ENCODE assay signal across 8 cellular contexts in genomic region chr19:38667552-38668205, GRCh38. TPM values are rescaled to one million over a fixed set of nuclear protein-coding genes. Genes with fewer than 3 reads are reported as not detected.
DNase-seq lines count a peak whose midpoint lies in the region; ATAC-seq and TF ChIP-seq lines count a peak whose summit lies in the region.

No MANE protein-coding gene starts in this region.

- intact Hi-C loops in ovary (cut with DNase I) = no loop called here

- H3K4me3 ChIP-seq in ovary = no peak overlapping the region

- WGBS in ovary, 3 donors = 22 to 35% (median 28%) methylated on average over 10 of the region's 10 CpGs

- no peaks in the 10 kb centered on the region for H3K9me3 ChIP-seq in ovary

- peak overlapping the region; percentile 61 to 66 for H3K27ac ChIP-seq in ovary

- DNase-seq in CD1c-positive myeloid dendritic cell (ENCODE audit: extremely low spot score) (peak; percentile 68), ovary (no peak), Kasumi-1 (lab: John Stamatoyannopoulos, UW) (no peak), NCI-H1105 treated with DMSO at 0.1 percent for 48 hours (lab: John Stamatoyannopoulos, UW) (no peak), NCI-H187 treated with DMSO at 0.1 percent for 48 hours (lab: John Stamatoyannopoulos, UW) (no peak)

- H3K27me3 ChIP-seq in ovary = no peaks in the 10 kb centered on the region

- TF ChIP-seq EP300 in ovary (IDR thresholded peaks at IDR 0.05) = no peak

- TF ChIP-seq POLR2A in ovary (IDR thresholded peaks at IDR 0.05) = no peak

- peak; percentile 35 for ATAC-seq in esophagus mucosa
- ATAC-seq in GM18519 (IDR thresholded peaks at IDR 0.05; ENCODE audit: low FRiP score, unreplicated experiment) = no peak

- TF ChIP-seq CTCF in ovary (IDR thresholded peaks at IDR 0.05) = no peak

- no peaks in the 10 kb centered on the region for H3K36me3 ChIP-seq in ovary

- H3K4me1 ChIP-seq in ovary (ENCODE audit: insufficient read depth) = peaks cover 47% of the 10 kb centered on the region

TF ChIP-seq in PFSK-1, 5 proteins besides CTCF, POLR2A, EP300 and RAD21:
- TF ChIP-seq POLR2AphosphoS5 (IDR thresholded peaks at IDR 0.05; ENCODE audit: low read depth, low read length) (no peak), TAF1 (IDR thresholded peaks at IDR 0.05; ENCODE audit: borderline replicate concordance, insufficient read depth, low read length) (no peak), SIN3A (IDR thresholded peaks at IDR 0.05; ENCODE audit: borderline replicate concordance, insufficient read depth, low read length) (peak; percentile 48; the same call in 1 of the 2 replicates)

RNA-seq across cellular contexts. Expression of gene ACTN4, which starts 20.2 kb away (rescaled TPM):
- 457 TPM for polyA plus RNA-seq in PFSK-1 (2012; ENCODE audit: insufficient read length, low read depth)
- total RNA-seq in esophagus mucosa = 455 TPM
- total RNA-seq in ovary = 100 to 1,000 TPM; 139 to 419 (median 299) TPM
- polyA plus RNA-seq in ovary = 100 to 1,000 TPM; 188 to 458 TPM

RNA-seq across cellular contexts. Expression of gene EIF3K, which starts 48.7 kb away (rescaled TPM):
- 810 TPM for polyA plus RNA-seq in PFSK-1 (2012; ENCODE audit: insufficient read length, low read depth)
- total RNA-seq in esophagus mucosa (304 TPM), ovary (100 to 1,000 TPM; 247 to 527 (median 267) TPM)
- 100 to 1,000 TPM; 215 to 391 TPM for polyA plus RNA-seq in ovary

RNA-seq across cellular contexts. Expression of gene MAP4K1, which starts 49.9 kb away (rescaled TPM):
- polyA plus RNA-seq in PFSK-1 (2012; ENCODE audit: insufficient read length, low read depth) = 0.31 TPM
- 3.4 TPM for total RNA-seq in esophagus mucosa
- total RNA-seq in ovary = 1 to 10 TPM in 6 of 7 donors, under 1 TPM in 1; 0.95 to 6.1 (median 2.6) TPM
- polyA plus RNA-seq in ovary = 1 to 10 TPM; 1.0 to 2.6 TPM
